In the genomic region with DNA sequence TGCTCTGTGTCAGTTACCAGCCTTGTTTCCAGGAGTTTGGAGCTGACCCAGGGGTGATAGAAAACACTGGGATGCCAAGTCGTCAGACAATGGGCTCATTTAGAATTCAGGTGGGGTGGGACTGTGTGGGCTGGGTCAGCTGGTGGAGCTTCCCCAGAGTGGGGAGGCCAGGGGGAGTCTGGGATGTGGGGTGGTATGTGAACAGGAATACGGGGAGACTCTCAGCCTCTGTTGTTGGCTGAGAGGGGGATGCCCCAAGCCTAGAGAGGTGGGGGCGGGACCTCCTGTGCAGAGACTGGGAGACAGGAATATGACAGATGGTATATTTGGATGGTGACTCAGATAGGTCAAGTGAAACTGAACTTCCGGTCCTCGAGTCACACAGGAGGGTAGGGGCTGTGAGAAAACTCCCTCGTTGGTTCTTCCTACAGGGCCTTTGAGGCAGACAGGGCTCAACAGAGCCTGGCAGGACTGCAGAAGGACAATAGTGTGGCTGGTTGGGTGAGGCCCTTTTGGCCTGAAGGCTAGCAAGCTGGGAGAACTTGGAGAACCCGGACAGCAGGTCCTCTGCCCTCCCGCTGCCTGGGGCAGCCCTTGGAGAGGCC, we compare ENCODE assay signal across 1 cellular context.
TF ChIP-seq lines count a peak whose summit lies in the region.

No MANE protein-coding gene starts in this region.

TF ChIP-seq in K562, 482 proteins besides CTCF, POLR2A, EP300 and RAD21 (continued from another document):
- TF ChIP-seq, protein P1, sequence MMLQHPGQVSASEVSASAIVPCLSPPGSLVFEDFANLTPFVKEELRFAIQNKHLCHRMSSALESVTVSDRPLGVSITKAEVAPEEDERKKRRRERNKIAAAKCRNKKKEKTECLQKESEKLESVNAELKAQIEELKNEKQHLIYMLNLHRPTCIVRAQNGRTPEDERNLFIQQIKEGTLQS (IDR thresholded peaks at IDR 0.05): peak; percentile 85
- TF ChIP-seq, protein P1 (CRISPR knock-in tag; conservative IDR thresholded peaks at IDR 0.05): no peak
- TF ChIP-seq, protein P2, sequence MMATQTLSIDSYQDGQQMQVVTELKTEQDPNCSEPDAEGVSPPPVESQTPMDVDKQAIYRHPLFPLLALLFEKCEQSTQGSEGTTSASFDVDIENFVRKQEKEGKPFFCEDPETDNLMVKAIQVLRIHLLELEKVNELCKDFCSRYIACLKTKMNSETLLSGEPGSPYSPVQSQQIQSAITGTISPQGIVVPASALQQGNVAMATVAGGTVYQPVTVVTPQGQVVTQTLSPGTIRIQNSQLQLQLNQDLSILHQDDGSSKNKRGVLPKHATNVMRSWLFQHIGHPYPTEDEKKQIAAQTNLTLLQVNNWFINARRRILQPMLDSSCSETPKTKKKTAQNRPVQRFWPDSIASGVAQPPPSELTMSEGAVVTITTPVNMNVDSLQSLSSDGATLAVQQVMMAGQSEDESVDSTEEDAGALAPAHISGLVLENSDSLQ (IDR thresholded peaks at IDR 0.05): peak; percentile 87
- TF ChIP-seq ESRRA (IDR thresholded peaks at IDR 0.05; ENCODE audit: borderline replicate concordance, low read depth) (no peak), THRAP3 (IDR thresholded peaks at IDR 0.05; ENCODE audit: borderline replicate concordance) (no peak), CREM (IDR thresholded peaks at IDR 0.05; ENCODE audit: low read depth) (0 out of 2 replicates have a peak, but pooled peaks have one; percentile 3), RBFOX2 (IDR thresholded peaks at IDR 0.05; ENCODE audit: low read depth, low read length) (no peak), MTA2 (IDR thresholded peaks at IDR 0.05; ENCODE audit: low read depth) (no peak), TAF15 (IDR thresholded peaks at IDR 0.05; ENCODE audit: low read depth, low read length) (no peak), PTTG1 (tag; IDR thresholded peaks at IDR 0.05; ENCODE audit: low read depth) (no peak), GABPA (tag; conservative IDR thresholded peaks at IDR 0.05; ENCODE audit: low read depth) (peak; percentile 62), ZNF830 (CRISPR knock-in tag; IDR thresholded peaks at IDR 0.05) (no peak)
- TF ChIP-seq, protein P3, sequence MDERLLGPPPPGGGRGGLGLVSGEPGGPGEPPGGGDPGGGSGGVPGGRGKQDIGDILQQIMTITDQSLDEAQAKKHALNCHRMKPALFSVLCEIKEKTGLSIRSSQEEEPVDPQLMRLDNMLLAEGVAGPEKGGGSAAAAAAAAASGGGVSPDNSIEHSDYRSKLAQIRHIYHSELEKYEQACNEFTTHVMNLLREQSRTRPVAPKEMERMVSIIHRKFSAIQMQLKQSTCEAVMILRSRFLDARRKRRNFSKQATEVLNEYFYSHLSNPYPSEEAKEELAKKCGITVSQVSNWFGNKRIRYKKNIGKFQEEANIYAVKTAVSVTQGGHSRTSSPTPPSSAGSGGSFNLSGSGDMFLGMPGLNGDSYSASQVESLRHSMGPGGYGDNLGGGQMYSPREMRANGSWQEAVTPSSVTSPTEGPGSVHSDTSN (CRISPR knock-in tag; IDR thresholded peaks at IDR 0.05; ENCODE audit: low read depth): no peak
- TF ChIP-seq, protein P3 (tag; conservative IDR thresholded peaks at IDR 0.05; ENCODE audit: low read depth): peak; percentile 76
TF ChIP-seq in K562: peak in this region for 22.
